22 cellular contexts compared by ENCODE assay signal in the genomic region with DNA sequence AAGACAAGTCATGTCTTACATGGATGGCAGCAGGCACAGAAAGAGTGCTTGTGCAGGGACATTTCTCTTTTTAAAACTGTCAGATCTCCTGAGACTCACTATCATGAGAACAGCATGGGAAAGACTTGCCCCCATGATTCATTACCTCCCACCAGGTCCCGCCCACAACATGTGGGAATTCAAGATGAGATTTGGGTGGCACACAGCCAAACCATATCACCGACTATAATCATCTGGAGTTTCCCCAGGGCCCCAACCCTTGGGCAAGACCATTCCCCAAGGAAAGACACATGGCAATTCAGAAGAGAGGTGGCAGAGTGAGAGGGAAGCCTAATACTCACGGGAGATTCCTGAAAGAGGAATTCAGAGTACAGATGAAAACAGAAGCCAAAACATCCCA.
DNase-seq lines count a peak whose midpoint lies in the region; TF ChIP-seq lines count a peak whose summit lies in the region.
"Had no signal": no experiment of that assay in that cellular context is flagged by ENCODE, and none has a peak within 500 bp of the region (broad histone marks: within the 10 kb centered on the region; RNA-seq: fewer than 3 reads in every experiment).

No MANE protein-coding gene starts in this region.

- no peak overlapping the region for H3K4me2 ChIP-seq in MM.1S (ENCODE audit: low read depth, low read length)
- H3K4me2 ChIP-seq: BLaER1, GM23338 had no signal

- TF ChIP-seq CTCF in MM.1S (IDR thresholded peaks at IDR 0.05; ENCODE audit: low read length), result no peak

- H3F3A ChIP-seq in MM.1S (ENCODE audit: insufficient read depth, low read length), result no peaks in the 10 kb centered on the region

- no peaks in the 10 kb centered on the region for H4K20me1 ChIP-seq in MM.1S (ENCODE audit: insufficient read depth, low read length)
- H4K20me1 ChIP-seq: BLaER1 had no signal

- no peaks in the 10 kb centered on the region for H3K79me2 ChIP-seq in MM.1S (ENCODE audit: low read length)

- no peak overlapping the region for H3K9ac ChIP-seq in MM.1S (ENCODE audit: low read length)
- H3K9ac ChIP-seq: BLaER1 had no signal

- no peak overlapping the region for H2AFZ ChIP-seq in MM.1S (ENCODE audit: low read length)
- H2AFZ ChIP-seq: GM23338 had no signal

- no peaks in the 10 kb centered on the region for H3K4me1 ChIP-seq in MM.1S (ENCODE audit: low read length)
- H3K4me1 ChIP-seq: BLaER1 had no signal

- H3K4me3 ChIP-seq in skeletal muscle cell (ENCODE audit: low read depth, low read length) (no peak overlapping the region), MM.1S (ENCODE audit: low read length) (no peak overlapping the region)
- H3K4me3 ChIP-seq: BLaER1, GM23338, K562 had no signal

- DNase-seq in DMS 273 (lab: John Stamatoyannopoulos, UW; ENCODE audit: unreplicated experiment) (peak; percentile 29), DMS 273 treated with DMSO at 0.1 percent for 48 hours (lab: John Stamatoyannopoulos, UW) (no peak), RPMI7951 (ENCODE audit: low read depth) (peak; percentile 73), fibroblast of peridontal ligament (ENCODE audit: extremely low read depth) (peak; percentile 45), skeletal muscle cell (ENCODE audit: low read depth) (peak; percentile 67), NCI-H345 (lab: John Stamatoyannopoulos, UW) (no peak), globus pallidus (ENCODE audit: low spot score) (no peak), MM.1S (no peak)
- DNase-seq: CD8-positive, alpha-beta T cell; DND-41; NCI-H1436 treated with DMSO at 0.1 percent for 48 hours; NCI-H2029 treated with DMSO at 0.1 percent for 48 hours; NCI-H2227 treated with DMSO at 0.1 percent for 48 hours; NCI-H526; NK-92 treated with Interleukin-12 subunit alpha and Interleukin-12 subunit beta, amount 100 ng/mL, for 24 hours; OCI-M1 had no signal

- no peaks in the 10 kb centered on the region for H3K27me3 ChIP-seq in MM.1S (replicated peaks; ENCODE audit: insufficient read depth, low read length)
- H3K27me3 ChIP-seq: BLaER1 had no signal

- no peak overlapping the region for H3K27ac ChIP-seq in MM.1S (ENCODE audit: low read length)
- H3K27ac ChIP-seq: 22Rv1, BLaER1, HL-60, RWPE1 had no signal

- no peaks in the 10 kb centered on the region for H3K9me3 ChIP-seq in MM.1S (replicated peaks; ENCODE audit: insufficient read depth, low read length)

- no peaks in the 10 kb centered on the region for H3K36me3 ChIP-seq in MM.1S (replicated peaks; ENCODE audit: insufficient read depth, low read length)

- no peaks in the 10 kb centered on the region for H3K9me2 ChIP-seq in MM.1S (replicated peaks; ENCODE audit: insufficient read depth, low read length)

Comparison
In these comparisons a context has a peak if more than half of its experiments do, and no peak if none do; other contexts are left out.
1. DNase-seq: peak in DMS 273 (single experiment), RPMI7951 (single experiment), fibroblast of peridontal ligament (single experiment) and skeletal muscle cell (single experiment); none in DMS 273 treated with DMSO at 0.1 percent for 48 hours (single experiment), NCI-H345 (single experiment), globus pallidus (single experiment) and MM.1S (single experiment).